In genomic region chr6:29926795-29927427, GRCh38 we compare ENCODE assay signal across 9 cellular contexts. TPM values are rescaled to one million over a fixed set of nuclear protein-coding genes. Genes with fewer than 3 reads are reported as not detected.
DNase-seq lines count a peak whose midpoint lies in the region; ATAC-seq, FAIRE-seq and TF ChIP-seq lines count a peak whose summit lies in the region.
"Had no signal": no experiment of that assay in that cellular context is flagged by ENCODE, and none has a peak within 500 bp of the region (broad histone marks: within the 10 kb centered on the region; RNA-seq: fewer than 3 reads in every experiment).

No MANE protein-coding gene starts in this region.

- no peaks in the 10 kb centered on the region for H3K36me3 ChIP-seq in breast epithelium
- H3K36me3 ChIP-seq in kidney (ENCODE audit: control insufficient read depth in 1 of 2, insufficient read depth in 2 of 2, low read length in 2 of 2) = no peaks in the 10 kb centered on the region

- ATAC-seq in GM19035 (IDR thresholded peaks at IDR 0.05; ENCODE audit: unreplicated experiment) = peak; percentile 77

- DNase-seq in HUDEP-2 (lab: John Stamatoyannopoulos, UW; ENCODE audit: unreplicated experiment in 76 of 76) = peak in 62 of 76 experiments; percentile 11 to 92 (median 76)
- DNase-seq in breast epithelium (ENCODE audit: low spot score in 2 of 2) = peak in 1 of 2 donors; percentile 71
- DNase-seq in kidney = peak; percentile 89
- DNase-seq in stimulated activated CD4-positive, alpha-beta T cell treated with anti-CD3 and anti-CD28 coated beads, Interleukin-2, amount 100 ng/mL, for 48 hours = peak; percentile 53 to 69
- no peak for DNase-seq in H4 (ENCODE audit: low spot score)
- DNase-seq in NCI-H1930 (lab: John Stamatoyannopoulos, UW) = no peak

- no peaks in the 10 kb centered on the region for H3K27me3 ChIP-seq in breast epithelium

- intact Hi-C loops in breast epithelium (cut with DNase I; ENCODE audit: low total_unique reads) = no loop called here
- intact Hi-C loops in kidney (cut with DNase I) = no loop called here

- H3K9me3 ChIP-seq in breast epithelium = no peaks in the 10 kb centered on the region
- H3K9me3 ChIP-seq in kidney (ENCODE audit: control insufficient read depth in 1 of 2, low read length in 2 of 2) = no peaks in the 10 kb centered on the region

- no peaks in the 10 kb centered on the region for H3K4me1 ChIP-seq in breast epithelium
- peaks cover 4 to 8% of the 10 kb centered on the region in 2 donors for H3K4me1 ChIP-seq in kidney (ENCODE audit: control insufficient read depth in 1 of 2, insufficient read depth in 1 of 2, low read depth in 1 of 2, low read length in 2 of 2)

- no peak for TF ChIP-seq POLR2A in breast epithelium (IDR thresholded peaks at IDR 0.05)

- peak overlapping the region; percentile 62 for H3K4me3 ChIP-seq in WI38 (ENCODE audit: low read depth, low read length)
- peak overlapping the region in 2 of 3 donors; percentile 46 to 89 for H3K4me3 ChIP-seq in breast epithelium
- peak overlapping the region; percentile 69 for H3K4me3 ChIP-seq in kidney (ENCODE audit: low read length in 2 of 2)

- TF ChIP-seq CTCF in WI38 (IDR thresholded peaks at IDR 0.05; ENCODE audit: low read depth, low read length) = no peak
- no peak for TF ChIP-seq CTCF in breast epithelium (IDR thresholded peaks at IDR 0.05)
- TF ChIP-seq CTCF in kidney (IDR thresholded peaks at IDR 0.05; ENCODE audit: borderline replicate concordance, extremely low read depth, insufficient read depth) = no peak

- H3K27ac ChIP-seq in breast epithelium (peak overlapping the region in 1 of 2 donors; percentile 99), kidney (ENCODE audit: low read depth in 2 of 2, low read length in 2 of 2) (peak overlapping the region; percentile 95 to 97)

- peak overlapping the region; percentile 27 to 87 for H3K9ac ChIP-seq in kidney (ENCODE audit: low read length in 2 of 2)

- FAIRE-seq in kidney (lab: Jason Lieb, UNC) = no peak
- FAIRE-seq: islet of Langerhans had no signal

RNA-seq across cellular contexts. Expression of gene HLA-A, which starts 15.4 kb away (rescaled TPM):
- total RNA-seq in breast epithelium (100 to 1,000 TPM; 327 to 617 (median 473) TPM), kidney (695 TPM)
- polyA plus RNA-seq in kidney (ENCODE audit: insufficient read depth, low read depth, low replicate concordance) = 1,143 TPM
- 610 and 721 TPM in 2 replicates for total RNA-seq in H4 (2014; rRNA removed; shearing (Covaris generic))

Comparison
In these comparisons a context has a peak if more than half of its experiments do, and no peak if none do; other contexts are left out.
1. DNase-seq: peak in HUDEP-2 (62 of 76), kidney (single experiment) and stimulated activated CD4-positive, alpha-beta T cell treated with anti-CD3 and anti-CD28 coated beads, Interleukin-2, amount 100 ng/mL, for 48 hours (2 of 2); none in H4 (single experiment) and NCI-H1930 (0 of 2).
2. Peak in every context shown above with its lines, with median percentiles within 50 percentile points of each other: H3K4me3 ChIP-seq.